In the genomic region with DNA sequence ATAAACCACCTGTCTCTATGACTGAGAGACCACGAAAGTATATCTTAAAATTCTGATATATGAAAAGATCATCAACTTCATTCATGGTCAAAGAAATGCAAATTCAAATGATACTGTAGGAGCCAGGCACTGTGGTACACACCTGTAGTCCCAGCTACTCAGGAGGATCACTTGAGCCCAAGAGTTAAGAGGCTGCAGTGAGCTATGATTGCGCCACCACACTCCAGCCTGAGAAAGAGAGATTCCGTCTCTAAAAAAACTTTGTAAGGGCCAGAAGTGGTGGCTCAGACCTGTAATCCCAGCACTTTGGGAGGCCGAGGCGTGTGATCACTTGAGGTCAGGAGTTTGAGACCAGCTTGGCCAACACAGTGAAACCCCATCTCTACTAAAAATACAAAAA, we compare ENCODE assay signal across 21 cellular contexts. TPM values are rescaled to one million over a fixed set of nuclear protein-coding genes. Genes with fewer than 3 reads are reported as not detected.
DNase-seq lines count a peak whose midpoint lies in the region; ATAC-seq, FAIRE-seq and TF ChIP-seq lines count a peak whose summit lies in the region.
"Had no signal": no experiment of that assay in that cellular context is flagged by ENCODE, and none has a peak within 500 bp of the region (broad histone marks: within the 10 kb centered on the region; RNA-seq: fewer than 3 reads in every experiment).

No MANE protein-coding gene starts in this region.

- H3K4me1 ChIP-seq in HepG2 (ENCODE audit: insufficient read depth, low read length) (peaks cover 6% of the 10 kb centered on the region; the same call in 1 of the 2 replicates), right lobe of liver (no peaks in the 10 kb centered on the region), K562 (replicated peaks in 1 of 2; ENCODE audit: control insufficient read depth in 2 of 2, insufficient read depth in 2 of 2, low read length in 2 of 2) (peaks cover 0 to 6% of the 10 kb centered on the region in 2 experiments; a peak in 2 of 5 replicates), lower lobe of right lung (no peaks in the 10 kb centered on the region)

- CTCF ChIA-PET in HepG2 (lab: Yijun Ruan, JAX; ENCODE audit: low intra/inter-chr PET ratio, low total read pairs) = no interaction called here
- CTCF ChIA-PET in K562 (lab: Yijun Ruan, JAX; ENCODE audit: low intra/inter-chr PET ratio) = no interaction called here

- WGBS in HepG2 (ENCODE audit: low lambda C conversion rate) = 97% methylated on average over 5 of the region's 5 CpGs
- 87% methylated on average over 3 of the region's 5 CpGs for WGBS in right lobe of liver (ENCODE audit: insufficient coverage, low coverage, low lambda C conversion rate, missing lambda C conversion rate)
- 97% methylated on average over 5 of the region's 5 CpGs for WGBS in K562 (ENCODE audit: insufficient coverage, low coverage, missing lambda C conversion rate)

- DNase-seq in HepG2 (ENCODE audit: low spot score) (no peak), right lobe of liver (no peak), K562 (ENCODE audit: extremely low read depth in 1 of 4, low spot score in 3 of 4) (no peak), lower lobe of right lung (peak; percentile 63), H7 (no peak), left cardiac atrium (no peak)
- DNase-seq in NK-92 treated with Interleukin-12 subunit alpha and Interleukin-12 subunit beta, amount 100 ng/mL, for 24 hours (lab: John Stamatoyannopoulos, UW) = no peak
- DNase-seq: 8988T; ACHN; AML-193; C1 segment of cervical spinal cord; Calu3; CD4-positive, alpha-beta memory T cell; COR-L47; DMS53; DMS79 treated with DMSO at 0.1 percent for 48 hours; GF-D8; HFFc6 had no signal

- BruUV-seq in HepG2 (replicated peaks; lab: Mats Ljungman, UMichigan) = no TSS peak
- BruUV-seq in K562 (replicated peaks; lab: Mats Ljungman, UMichigan) = no TSS peak

- ATAC-seq in HepG2 = no peak
- no peak for ATAC-seq in right lobe of liver
- no peak for ATAC-seq in K562
- ATAC-seq in lower lobe of right lung = peak; percentile 78 to 84
- no peak for ATAC-seq in left cardiac atrium
- ATAC-seq: A549 had no signal

- TF ChIP-seq RAD21 in HepG2 (CRISPR knock-in tag; IDR thresholded peaks at IDR 0.05) = no peak
- no peak for TF ChIP-seq RAD21 in K562 (CRISPR knock-in tag; conservative IDR thresholded peaks at IDR 0.05 in 1 of 2, IDR thresholded peaks at IDR 0.05 in 1 of 2)

- in situ Hi-C loops in HepG2 (cut with HindIII; ENCODE audit: extremely low pct_ligation_motif_present, low pct_unique_long_range_greater_than_20kb) (no loop called here), K562 (cut with MboI) (no loop called here)

- no peak for FAIRE-seq in HepG2 (lab: Jason Lieb, UNC)
- no peak for FAIRE-seq in K562 (lab: Jason Lieb, UNC)
- FAIRE-seq: A549, GM12892 had no signal

- H3K36me3 ChIP-seq in HepG2 (replicated peaks in 1 of 2; ENCODE audit: control insufficient read depth in 1 of 2, insufficient read depth in 2 of 2, low read length in 2 of 2) = peaks cover 0 to 1% of the 10 kb centered on the region in 2 experiments; a peak in 3 of 5 replicates
- no peaks in the 10 kb centered on the region for H3K36me3 ChIP-seq in right lobe of liver
- peaks cover 9% of the 10 kb centered on the region; the same call in 1 of the 3 replicates for H3K36me3 ChIP-seq in K562 (ENCODE audit: control insufficient read depth, insufficient read depth, low read length)
- no peaks in the 10 kb centered on the region for H3K36me3 ChIP-seq in lower lobe of right lung
- no peaks in the 10 kb centered on the region for H3K36me3 ChIP-seq in H7 (replicated peaks; ENCODE audit: control insufficient read depth, insufficient read depth, low read length)
- H3K36me3 ChIP-seq: HAP-1 had no signal

- no peaks in the 10 kb centered on the region for H3K9me3 ChIP-seq in HepG2 (ENCODE audit: low read length)
- no peaks in the 10 kb centered on the region for H3K9me3 ChIP-seq in right lobe of liver
- H3K9me3 ChIP-seq in K562 (replicated peaks; ENCODE audit: control insufficient read depth, insufficient read depth, low read depth, low read length) = no peaks in the 10 kb centered on the region
- H3K9me3 ChIP-seq in lower lobe of right lung = no peaks in the 10 kb centered on the region
- H3K9me3 ChIP-seq: A549, HAP-1 had no signal

- no peak overlapping the region for H3K4me3 ChIP-seq in HepG2 (replicated peaks in 1 of 3; ENCODE audit: insufficient read depth in 1 of 3, low read depth in 2 of 3, low read length in 3 of 3)
- no peak overlapping the region for H3K4me3 ChIP-seq in right lobe of liver
- H3K4me3 ChIP-seq in K562 = no peak overlapping the region
- no peak overlapping the region for H3K4me3 ChIP-seq in lower lobe of right lung
- no peak overlapping the region for H3K4me3 ChIP-seq in H7 (ENCODE audit: insufficient read depth, low read depth, low read length)
- H3K4me3 ChIP-seq: A549, HAP-1 had no signal

- H3K79me2 ChIP-seq in HepG2 (ENCODE audit: insufficient read depth, low read length) = peaks cover 78% of the 10 kb centered on the region
- peaks cover 50% of the 10 kb centered on the region for H3K79me2 ChIP-seq in K562 (ENCODE audit: control insufficient read depth, insufficient read depth, low read length)

- H3K9ac ChIP-seq in HepG2 (ENCODE audit: insufficient read depth, low read depth, low read length) (no peak overlapping the region), K562 (ENCODE audit: insufficient read depth in 1 of 2, low read depth in 2 of 2, low read length in 2 of 2) (no peak overlapping the region)

- H4K20me1 ChIP-seq in HepG2 (ENCODE audit: insufficient read depth, low read length) = peaks cover 3% of the 10 kb centered on the region; the same call in 1 of the 2 replicates
- no peaks in the 10 kb centered on the region; the same call in 1 of the 2 replicates for H4K20me1 ChIP-seq in K562 (replicated peaks; ENCODE audit: control insufficient read depth, insufficient read depth, low read length)

- H3K9me1 ChIP-seq in K562 (ENCODE audit: control insufficient read depth, insufficient read depth, low read length) = no peaks in the 10 kb centered on the region

- H3K27ac ChIP-seq in HepG2 (ENCODE audit: extremely low read length, insufficient read depth, low read length) (no peak overlapping the region), right lobe of liver (no peak overlapping the region), K562 (ENCODE audit: extremely low read depth, low read depth, low read length) (no peak overlapping the region), lower lobe of right lung (no peak overlapping the region)
- H3K27ac ChIP-seq: A549 had no signal

- H3K27me3 ChIP-seq in HepG2 (ENCODE audit: control insufficient read depth in 1 of 2, insufficient read depth in 2 of 2, low read length in 2 of 2) = no peaks in the 10 kb centered on the region
- H3K27me3 ChIP-seq in right lobe of liver = no peaks in the 10 kb centered on the region
- H3K27me3 ChIP-seq in K562 (ENCODE audit: control insufficient read depth in 2 of 2, insufficient read depth in 2 of 2, low read length in 2 of 2) = no peaks in the 10 kb centered on the region
- H3K27me3 ChIP-seq in lower lobe of right lung (ENCODE audit: low read depth) = no peaks in the 10 kb centered on the region
- H3K27me3 ChIP-seq in H7 (ENCODE audit: control insufficient read depth, insufficient read depth, low read length) = no peaks in the 10 kb centered on the region

- TF ChIP-seq POLR2A in HepG2 (IDR thresholded peaks at IDR 0.05; ENCODE audit: insufficient read depth in 1 of 2, low read depth in 2 of 2, low read length in 2 of 2) = no peak
- no peak for TF ChIP-seq POLR2A in right lobe of liver (IDR thresholded peaks at IDR 0.05)
- TF ChIP-seq POLR2A in K562 (conservative IDR thresholded peaks at IDR 0.05) = no peak

- H2AFZ ChIP-seq in HepG2 (ENCODE audit: low read length) (no peak overlapping the region), K562 (ENCODE audit: low read depth, low read length) (no peak overlapping the region)

- no peak for TF ChIP-seq CTCF in HepG2 (CRISPR knock-in tag; IDR thresholded peaks at IDR 0.05)
- no peak for TF ChIP-seq CTCF in right lobe of liver (IDR thresholded peaks at IDR 0.05)
- no peak for TF ChIP-seq CTCF in K562 (IDR thresholded peaks at IDR 0.05 in 2 of 3, conservative IDR thresholded peaks at IDR 0.05 in 1 of 3; ENCODE audit: insufficient read depth in 2 of 3, low read depth in 1 of 3, low read length in 3 of 3)
- TF ChIP-seq CTCF in lower lobe of right lung (IDR thresholded peaks at IDR 0.05) = no peak

- intact Hi-C loops in HepG2 (cut with micrococcal nuclease; ENCODE audit: unreplicated experiment) = no loop called here
- intact Hi-C loops in right lobe of liver (cut with DNase I) = no loop called here
- intact Hi-C loops in K562 (cut with micrococcal nuclease) = no loop called here
- intact Hi-C loops in lower lobe of right lung (cut with DNase I) = no loop called here
- intact Hi-C loops in left cardiac atrium (cut with DNase I) = no loop called here

- POLR2A ChIA-PET in HepG2 (lab: Yijun Ruan, JAX) (no interaction called here), K562 (lab: Yijun Ruan, JAX) (interaction anchor here (0.6 to 1.3 kb wide), 5 partner anchors 10 to 757 kb away, joined by 3 to 4 read pairs (median 3); no protein-coding TSS in a partner anchor)

- H3K4me2 ChIP-seq in HepG2 (ENCODE audit: low read depth, low read length) = no peak overlapping the region
- H3K4me2 ChIP-seq in K562 (ENCODE audit: insufficient read depth, low read length) = no peak overlapping the region
- H3K4me2 ChIP-seq: A549 had no signal

- TF ChIP-seq EP300 in HepG2 (IDR thresholded peaks at IDR 0.05; ENCODE audit: low read depth in 2 of 2, low read length in 2 of 2) (no peak), HepG2 (CRISPR knock-in tag; IDR thresholded peaks at IDR 0.05; ENCODE audit: borderline replicate concordance) (no peak), K562 (IDR thresholded peaks at IDR 0.05; ENCODE audit: low read length) (no peak)

RNA-seq across cellular contexts. Expression of a gene that starts 17.0 kb away (rescaled TPM):
- total RNA-seq in HepG2 (2016; rRNA removed; fragmentation: Illumina TruSeq; extraction: Trizol) (18.6 and 21.9 TPM in 2 replicates), right lobe of liver (10 to 100 TPM; 17.5 to 38.4 (median 25.0) TPM), K562 (2014; rRNA removed) (14.2 and 14.4 TPM in 2 replicates), K562 (2014; rRNA removed; fragmentation: Illumina TruSeq; extraction: Trizol) (13.4 and 14.6 TPM in 2 replicates), K562 (2015; rRNA removed; fragmentation: Illumina TruSeq; extraction: Trizol) (12.9 and 14.2 TPM in 2 replicates), K562 (2021) (40.2 and 51.5 TPM in 2 replicates), lower lobe of right lung (88.5 TPM), left cardiac atrium (100 to 1,000 TPM; 128 to 162 TPM)
- 254 and 312 TPM in 2 replicates for total RNA-seq in HepG2 (2016; cell fraction: cytosol; rRNA removed; fragmentation: Illumina TruSeq; extraction: Trizol; ENCODE audit: low read depth)
- total RNA-seq in HepG2 (2016; cell fraction: insoluble cytoplasmic fraction; rRNA removed; fragmentation: Illumina TruSeq; extraction: Trizol) = 13.9 and 17.5 TPM in 2 replicates
- 58.9 and 60.2 TPM in 2 replicates for total RNA-seq in HepG2 (2016; cell fraction: membrane; rRNA removed; fragmentation: Illumina TruSeq; extraction: Trizol)
- 39.1 and 43.0 TPM in 2 replicates for total RNA-seq in HepG2 (2016; cell fraction: nucleus; rRNA removed; fragmentation: Illumina TruSeq; extraction: Trizol)
- polyA plus RNA-seq in HepG2 (2011; rRNA removed) (15.9 and 18.3 TPM in 2 replicates), K562 (2011; rRNA removed) (5.3 and 8.3 TPM in 2 replicates), K562 (2014; fragmentation: Illumina TruSeq; extraction: Trizol) (21.1 and 25.2 TPM in 2 replicates), K562 (2014; fragmentation: Nextera tagmentation; extraction: Ambion mirVana) (1 to 10 TPM; 3.0 to 5.4 TPM), K562 (2014; rRNA removed) (8.0 and 22.3 TPM in 2 replicates)
- polyA plus RNA-seq in HepG2 (2011; cell fraction: cytosol; rRNA removed) = 7.2 and 7.4 TPM in 2 replicates
- polyA plus RNA-seq in HepG2 (2011; cell fraction: nucleus; rRNA removed) = 66.9 and 79.6 TPM in 2 replicates
- polyA plus RNA-seq in HepG2 (2012) = 42.4 and 45.9 TPM in 2 replicates
- polyA plus RNA-seq in HepG2 (2016; cell fraction: cytosol; fragmentation: Illumina TruSeq; extraction: Trizol; ENCODE audit: low read depth) = 1.7 and 2.2 TPM in 2 replicates
- 11.9 and 19.5 TPM in 2 replicates for polyA plus RNA-seq in HepG2 (2016; cell fraction: insoluble cytoplasmic fraction; fragmentation: Illumina TruSeq; extraction: Trizol; ENCODE audit: low read depth)
- 5.0 and 7.3 TPM in 2 replicates for polyA plus RNA-seq in HepG2 (2016; cell fraction: membrane; fragmentation: Illumina TruSeq; extraction: Trizol; ENCODE audit: low read depth)
- 58.3 and 59.3 TPM in 2 replicates for polyA plus RNA-seq in HepG2 (2016; cell fraction: nucleus; fragmentation: Illumina TruSeq; extraction: Trizol; ENCODE audit: insufficient read depth, low read depth)
- 39.2 and 98.5 TPM in 2 replicates for polyA minus RNA-seq in HepG2 (2011; rRNA and poly(A)+ RNA removed; ENCODE audit: low replicate concordance)
- 79.8 and 99.4 TPM in 2 replicates for polyA minus RNA-seq in HepG2 (2011; cell fraction: cytosol; rRNA and poly(A)+ RNA removed)
- 178 and 188 TPM in 2 replicates for polyA minus RNA-seq in HepG2 (2011; cell fraction: nucleus; rRNA and poly(A)+ RNA removed)
- 171 and 273 TPM in 2 replicates for total RNA-seq in K562 (2011; cell fraction: chromatin; rRNA removed; ENCODE audit: low replicate concordance)
- 61.4 and 68.2 TPM in 2 replicates for total RNA-seq in K562 (2011; cell fraction: nucleolus; rRNA removed)
- total RNA-seq in K562 (2011; cell fraction: nucleoplasm; rRNA removed) = 135 and 159 TPM in 2 replicates
- 5.1 and 11.3 TPM in 2 replicates for polyA plus RNA-seq in K562 (2011; cell fraction: cytosol; rRNA removed)
- 35.9 and 36.4 TPM in 2 replicates for polyA plus RNA-seq in K562 (2011; cell fraction: nucleus; rRNA removed)
- 22.1 and 24.3 TPM in 2 replicates for polyA plus RNA-seq in K562 (2012)
- polyA minus RNA-seq in K562 (2011; rRNA and poly(A)+ RNA removed) = 55.5 and 81.8 TPM in 2 replicates
- 45.2 and 50.4 TPM in 2 replicates for polyA minus RNA-seq in K562 (2011; cell fraction: cytosol; rRNA and poly(A)+ RNA removed)
- 32.6 and 64.3 TPM in 2 replicates for polyA minus RNA-seq in K562 (2011; cell fraction: nucleus; rRNA and poly(A)+ RNA removed)
- total RNA-seq in H7 (2014; rRNA removed; shearing (Covaris generic)) = 75.8 and 98.8 TPM in 2 replicates

Comparison
In these comparisons a context has a peak if more than half of its experiments do, and no peak if none do; other contexts are left out.
1. ATAC-seq: peak in lower lobe of right lung (2 of 2); none in HepG2 (single experiment), right lobe of liver (0 of 4), K562 (single experiment) and left cardiac atrium (0 of 2).